ENCODE assay signal across 1 cellular context in the genomic region with DNA sequence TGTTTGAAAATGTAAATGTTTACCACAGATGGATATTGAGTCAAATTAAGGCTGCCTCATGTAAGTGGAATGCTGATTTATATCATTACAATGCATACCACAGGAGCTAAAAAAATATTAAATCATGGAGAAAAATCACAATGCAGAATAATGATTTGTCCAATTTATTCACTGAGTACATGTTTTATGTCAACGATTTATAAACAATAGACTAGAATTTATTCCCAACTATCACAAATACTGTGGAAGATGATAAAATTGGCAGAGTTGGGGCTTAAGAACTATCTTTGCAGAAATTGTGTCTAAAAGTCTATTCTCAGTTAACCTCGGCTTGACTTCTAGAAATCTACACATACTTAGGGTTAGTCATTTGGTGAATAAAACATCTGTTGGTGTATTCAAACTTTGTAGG.
TF ChIP-seq lines count a peak whose summit lies in the region.

No MANE protein-coding gene starts in this region.

TF ChIP-seq in HCT116, 20 proteins besides CTCF, POLR2A, EP300 and RAD21:
- TF ChIP-seq, protein P1, sequence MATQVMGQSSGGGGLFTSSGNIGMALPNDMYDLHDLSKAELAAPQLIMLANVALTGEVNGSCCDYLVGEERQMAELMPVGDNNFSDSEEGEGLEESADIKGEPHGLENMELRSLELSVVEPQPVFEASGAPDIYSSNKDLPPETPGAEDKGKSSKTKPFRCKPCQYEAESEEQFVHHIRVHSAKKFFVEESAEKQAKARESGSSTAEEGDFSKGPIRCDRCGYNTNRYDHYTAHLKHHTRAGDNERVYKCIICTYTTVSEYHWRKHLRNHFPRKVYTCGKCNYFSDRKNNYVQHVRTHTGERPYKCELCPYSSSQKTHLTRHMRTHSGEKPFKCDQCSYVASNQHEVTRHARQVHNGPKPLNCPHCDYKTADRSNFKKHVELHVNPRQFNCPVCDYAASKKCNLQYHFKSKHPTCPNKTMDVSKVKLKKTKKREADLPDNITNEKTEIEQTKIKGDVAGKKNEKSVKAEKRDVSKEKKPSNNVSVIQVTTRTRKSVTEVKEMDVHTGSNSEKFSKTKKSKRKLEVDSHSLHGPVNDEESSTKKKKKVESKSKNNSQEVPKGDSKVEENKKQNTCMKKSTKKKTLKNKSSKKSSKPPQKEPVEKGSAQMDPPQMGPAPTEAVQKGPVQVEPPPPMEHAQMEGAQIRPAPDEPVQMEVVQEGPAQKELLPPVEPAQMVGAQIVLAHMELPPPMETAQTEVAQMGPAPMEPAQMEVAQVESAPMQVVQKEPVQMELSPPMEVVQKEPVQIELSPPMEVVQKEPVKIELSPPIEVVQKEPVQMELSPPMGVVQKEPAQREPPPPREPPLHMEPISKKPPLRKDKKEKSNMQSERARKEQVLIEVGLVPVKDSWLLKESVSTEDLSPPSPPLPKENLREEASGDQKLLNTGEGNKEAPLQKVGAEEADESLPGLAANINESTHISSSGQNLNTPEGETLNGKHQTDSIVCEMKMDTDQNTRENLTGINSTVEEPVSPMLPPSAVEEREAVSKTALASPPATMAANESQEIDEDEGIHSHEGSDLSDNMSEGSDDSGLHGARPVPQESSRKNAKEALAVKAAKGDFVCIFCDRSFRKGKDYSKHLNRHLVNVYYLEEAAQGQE (IDR thresholded peaks at IDR 0.05; ENCODE audit: low read depth) = no peak
- TF ChIP-seq, protein P2, sequence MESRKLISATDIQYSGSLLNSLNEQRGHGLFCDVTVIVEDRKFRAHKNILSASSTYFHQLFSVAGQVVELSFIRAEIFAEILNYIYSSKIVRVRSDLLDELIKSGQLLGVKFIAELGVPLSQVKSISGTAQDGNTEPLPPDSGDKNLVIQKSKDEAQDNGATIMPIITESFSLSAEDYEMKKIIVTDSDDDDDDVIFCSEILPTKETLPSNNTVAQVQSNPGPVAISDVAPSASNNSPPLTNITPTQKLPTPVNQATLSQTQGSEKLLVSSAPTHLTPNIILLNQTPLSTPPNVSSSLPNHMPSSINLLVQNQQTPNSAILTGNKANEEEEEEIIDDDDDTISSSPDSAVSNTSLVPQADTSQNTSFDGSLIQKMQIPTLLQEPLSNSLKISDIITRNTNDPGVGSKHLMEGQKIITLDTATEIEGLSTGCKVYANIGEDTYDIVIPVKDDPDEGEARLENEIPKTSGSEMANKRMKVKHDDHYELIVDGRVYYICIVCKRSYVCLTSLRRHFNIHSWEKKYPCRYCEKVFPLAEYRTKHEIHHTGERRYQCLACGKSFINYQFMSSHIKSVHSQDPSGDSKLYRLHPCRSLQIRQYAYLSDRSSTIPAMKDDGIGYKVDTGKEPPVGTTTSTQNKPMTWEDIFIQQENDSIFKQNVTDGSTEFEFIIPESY (IDR thresholded peaks at IDR 0.05; ENCODE audit: extremely low read depth, insufficient replicate concordance, low read length) = no peak
- no peak for TF ChIP-seq FOSL1 (IDR thresholded peaks at IDR 0.05; ENCODE audit: low read depth)
- TF ChIP-seq SP1 (IDR thresholded peaks at IDR 0.05; ENCODE audit: low read depth) = no peak
- TF ChIP-seq CEBPB (IDR thresholded peaks at IDR 0.05; ENCODE audit: low read depth) = no peak
- TF ChIP-seq ZNF274 (IDR thresholded peaks at IDR 0.05; ENCODE audit: low read depth, low read length) = no peak
- no peak for TF ChIP-seq JUND (IDR thresholded peaks at IDR 0.05)
- TF ChIP-seq, protein P3, sequence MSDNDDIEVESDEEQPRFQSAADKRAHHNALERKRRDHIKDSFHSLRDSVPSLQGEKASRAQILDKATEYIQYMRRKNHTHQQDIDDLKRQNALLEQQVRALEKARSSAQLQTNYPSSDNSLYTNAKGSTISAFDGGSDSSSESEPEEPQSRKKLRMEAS (IDR thresholded peaks at IDR 0.05) = no peak
- no peak for TF ChIP-seq SRF (IDR thresholded peaks at IDR 0.05; ENCODE audit: low read depth)
- TF ChIP-seq EZH2 (IDR thresholded peaks at IDR 0.05) = no peak
- no peak for TF ChIP-seq EZH2phosphoT487 (IDR thresholded peaks at IDR 0.05; ENCODE audit: borderline replicate concordance)
- TF ChIP-seq SIN3A (IDR thresholded peaks at IDR 0.05; ENCODE audit: low read depth) = no peak
- TF ChIP-seq ELF1 (IDR thresholded peaks at IDR 0.05; ENCODE audit: borderline replicate concordance, low read depth) = no peak
- no peak for TF ChIP-seq EGR1 (IDR thresholded peaks at IDR 0.05; ENCODE audit: low read depth)
- TF ChIP-seq ZFX (IDR thresholded peaks at IDR 0.05) = no peak
- no peak for TF ChIP-seq POLR2AphosphoS5 (IDR thresholded peaks at IDR 0.05; ENCODE audit: low read depth, low read length)
- no peak for TF ChIP-seq YY1 (IDR thresholded peaks at IDR 0.05; ENCODE audit: extremely low read depth, insufficient replicate concordance, low read depth, low read length)
- TF ChIP-seq TCF7L2 (IDR thresholded peaks at IDR 0.05; ENCODE audit: borderline replicate concordance, extremely low read depth, insufficient read depth, insufficient read length) = no peak
